ENCODE assay signal across 26 cellular contexts in genomic region chr5:94526708-94527107, GRCh38.
A peak's percentile ranks its signal among the peaks of the same experiment; 100 is the strongest.
DNase-seq lines count a peak whose midpoint lies in the region; ATAC-seq, FAIRE-seq and TF ChIP-seq lines count a peak whose summit lies in the region.
"Had no signal": no experiment of that assay in that cellular context is flagged by ENCODE, and none has a peak within 500 bp of the region (broad histone marks: within the 10 kb centered on the region; RNA-seq: fewer than 3 reads in every experiment).

No MANE protein-coding gene starts in this region.

- no peaks in the 10 kb centered on the region for H3K4me1 ChIP-seq in GM12878 (ENCODE audit: control insufficient read depth, insufficient read depth, low read length)
- H3K4me1 ChIP-seq in mucosa of descending colon (ENCODE audit: low read depth) = no peaks in the 10 kb centered on the region
- no peaks in the 10 kb centered on the region for H3K4me1 ChIP-seq in transverse colon
- H3K4me1 ChIP-seq: BLaER1 treated with 17β-estradiol and CSF1 and Interleukin-3, amounts not matched to agents 10 nM and 100 nM had no signal

- intact Hi-C loops in GM12878 (cut with micrococcal nuclease; ENCODE audit: unreplicated experiment) (no loop called here), mucosa of descending colon (cut with DNase I, micrococcal nuclease) (no loop called here), transverse colon (cut with DNase I; ENCODE audit: low total_unique reads) (no loop called here), Right ventricle myocardium inferior (cut with DNase I) (loop anchor here (5.0 kb wide), 2 partner anchors 166 to 211 kb away; no protein-coding TSS in a partner anchor)

- no peak overlapping the region for H3K4me2 ChIP-seq in GM12878 (ENCODE audit: control insufficient read depth, insufficient read depth)
- H3K4me2 ChIP-seq: A549; BLaER1 treated with 17β-estradiol and CSF1 and Interleukin-3, amounts not matched to agents 10 nM and 100 nM; GM23338 had no signal

- no peak for TF ChIP-seq EP300 in GM12878 (IDR thresholded peaks at IDR 0.05; ENCODE audit: borderline replicate concordance in 1 of 2, control insufficient read depth in 1 of 2, low read depth in 2 of 2, low read length in 2 of 2)
- TF ChIP-seq EP300 in transverse colon (IDR thresholded peaks at IDR 0.05; ENCODE audit: low read depth) = no peak

- DNase-seq in NCI-H82 (lab: John Stamatoyannopoulos, UW) = peak; percentile 22
- DNase-seq in NCI-H82 treated with DMSO at 0.1 percent for 48 hours (lab: John Stamatoyannopoulos, UW; ENCODE audit: unreplicated experiment) = no peak
- no peak for DNase-seq in GM12878 (ENCODE audit: low read depth, low spot score)
- no peak for DNase-seq in mucosa of descending colon
- no peak for DNase-seq in 8988T
- no peak for DNase-seq in transverse colon
- DNase-seq in Right ventricle myocardium inferior (ENCODE audit: missing footprints) = no peak
- DNase-seq: ACHN; AML-193; BE2C; CD4-positive, alpha-beta T cell; CD8-positive, alpha-beta memory T cell; DMS 273 treated with DMSO at 0.1 percent for 48 hours; DMS79; EL; GDM1; H9; HFFc6 had no signal

- H3K79me2 ChIP-seq in GM12878 (ENCODE audit: control insufficient read depth, insufficient read depth, low read length) = no peaks in the 10 kb centered on the region

- in situ Hi-C loops in GM12878 (cut with MboI) (no loop called here), transverse colon (cut with MboI; ENCODE audit: low pct_ligation_motif_present in 1 of 4, low pct_unique_long_range_greater_than_20kb in 1 of 4, low sequenced_read_pairs in 3 of 4) (no loop called here)

- TF ChIP-seq POLR2A in GM12878 (IDR thresholded peaks at IDR 0.05; ENCODE audit: low read depth, low read length) (no peak), transverse colon (IDR thresholded peaks at IDR 0.05) (no peak)

- H3K9ac ChIP-seq in GM12878 (ENCODE audit: control insufficient read depth, insufficient read depth, low read length) = no peak overlapping the region
- H3K9ac ChIP-seq: BLaER1 treated with 17β-estradiol and CSF1 and Interleukin-3, amounts not matched to agents 10 nM and 100 nM had no signal

- POLR2A ChIA-PET in GM12878 (lab: Charles Lee) = interaction anchor here (0.6 kb wide), 1 partner anchor 195 kb away, joined by 3 read pairs; no protein-coding TSS in a partner anchor

- no peak for ATAC-seq in GM12878
- peak; percentile 29 for ATAC-seq in mucosa of descending colon
- no peak for ATAC-seq in Right ventricle myocardium inferior
- ATAC-seq: A549, GM23338, HCT116 had no signal

- FAIRE-seq in GM12878 (lab: Jason Lieb, UNC) = peak; percentile 27
- FAIRE-seq: D721Med, GM12891, GM18507 had no signal

- no peak overlapping the region for H3K27ac ChIP-seq in GM12878 (ENCODE audit: control insufficient read depth, insufficient read depth)
- no peak overlapping the region for H3K27ac ChIP-seq in transverse colon
- H3K27ac ChIP-seq: 22Rv1; A549; BLaER1 treated with 17β-estradiol and CSF1 and Interleukin-3, amounts not matched to agents 10 nM and 100 nM had no signal

- H4K20me1 ChIP-seq in GM12878 (ENCODE audit: control insufficient read depth, insufficient read depth) = no peaks in the 10 kb centered on the region
- H4K20me1 ChIP-seq: BLaER1 treated with 17β-estradiol and CSF1 and Interleukin-3, amounts not matched to agents 10 nM and 100 nM had no signal

- RAD21 ChIA-PET in GM12878 (lab: Charles Lee; ENCODE audit: unreplicated experiment) = interaction anchor here (0.9 to 2.2 kb wide), 8 partner anchors 51 to 324 kb away, joined by 3 to 26 read pairs (median 3); partner anchors contain the start of genes KIAA0825 and SLF1

- CTCF ChIA-PET in GM12878 (lab: Yijun Ruan, JAX) = interaction anchor here (0.6 to 2.2 kb wide), 9 partner anchors 9 to 826 kb away, joined by 3 to 15 read pairs (median 3); no protein-coding TSS in a partner anchor

- TF ChIP-seq CTCF in GM12878 (IDR thresholded peaks at IDR 0.05 in 2 of 3, conservative IDR thresholded peaks at IDR 0.05 in 1 of 3; ENCODE audit: control insufficient read depth in 2 of 3, extremely low read depth in 1 of 3, insufficient read depth in 1 of 3, low read depth in 3 of 3, low read length in 3 of 3) (no peak), mucosa of descending colon (IDR thresholded peaks at IDR 0.05) (no peak), transverse colon (IDR thresholded peaks at IDR 0.05) (no peak)

- H3K27me3 ChIP-seq in GM12878 (replicated peaks in 1 of 2; ENCODE audit: control insufficient read depth in 2 of 2, insufficient read depth in 2 of 2, low read length in 1 of 2) (no peaks in the 10 kb centered on the region), transverse colon (no peaks in the 10 kb centered on the region)
- H3K27me3 ChIP-seq: BE2C; BLaER1 treated with 17β-estradiol and CSF1 and Interleukin-3, amounts not matched to agents 10 nM and 100 nM had no signal

- WGBS in GM12878 (ENCODE audit: insufficient coverage, insufficient replicate concordance, low lambda C conversion rate, missing lambda C conversion rate) = 74% methylated on average over 2 of the region's 2 CpGs
- 75 to 79% methylated on average over 2 of the region's 2 CpGs for WGBS in transverse colon (ENCODE audit: low coverage in 1 of 2), 2 donors

- no TSS peak for BruUV-seq in GM12878 (replicated peaks; lab: Mats Ljungman, UMichigan)

- no peak for TF ChIP-seq RAD21 in GM12878 (IDR thresholded peaks at IDR 0.05; ENCODE audit: insufficient read depth, low read depth, low read length)

- H3K36me3 ChIP-seq in GM12878 (ENCODE audit: control insufficient read depth in 2 of 2, insufficient read depth in 2 of 2, low read length in 1 of 2) = no peaks in the 10 kb centered on the region
- no peaks in the 10 kb centered on the region for H3K36me3 ChIP-seq in mucosa of descending colon (ENCODE audit: low read depth)
- no peaks in the 10 kb centered on the region for H3K36me3 ChIP-seq in transverse colon
- H3K36me3 ChIP-seq: BE2C; BLaER1 treated with 17β-estradiol and CSF1 and Interleukin-3, amounts not matched to agents 10 nM and 100 nM had no signal

- H3K4me3 ChIP-seq in GM12878 = no peak overlapping the region
- no peak overlapping the region for H3K4me3 ChIP-seq in mucosa of descending colon
- no peak overlapping the region for H3K4me3 ChIP-seq in transverse colon
- H3K4me3 ChIP-seq: A549; BLaER1 treated with 17β-estradiol and CSF1 and Interleukin-3, amounts not matched to agents 10 nM and 100 nM; GM23338 had no signal

- SMC1A ChIA-PET in GM12878 (lab: Charles Lee; ENCODE audit: uncharacterized antibody, unreplicated experiment) = interaction anchor here (0.9 to 2.2 kb wide), 14 partner anchors 11 to 388 kb away, joined by 3 to 16 read pairs (median 4); partner anchors contain the start of genes KIAA0825 and SLF1

- H3K9me3 ChIP-seq in GM12878 (replicated peaks; ENCODE audit: control insufficient read depth, insufficient read depth, low read length) (no peaks in the 10 kb centered on the region), mucosa of descending colon (no peaks in the 10 kb centered on the region), transverse colon (no peaks in the 10 kb centered on the region)
- H3K9me3 ChIP-seq: A549; BE2C; BLaER1 treated with 17β-estradiol and CSF1 and Interleukin-3, amounts not matched to agents 10 nM and 100 nM had no signal

- H2AFZ ChIP-seq in GM12878 (ENCODE audit: control insufficient read depth, low read depth, low read length) = no peak overlapping the region
- H2AFZ ChIP-seq: GM23338 had no signal

TF ChIP-seq in GM12878, 131 proteins besides CTCF, POLR2A, EP300 and RAD21:
- TF ChIP-seq ZBED1 (IDR thresholded peaks at IDR 0.05; ENCODE audit: borderline replicate concordance) = no peak
- no peak for TF ChIP-seq HDGF (IDR thresholded peaks at IDR 0.05)
- no peak for TF ChIP-seq CBX5 (IDR thresholded peaks at IDR 0.05; ENCODE audit: low read depth)
- TF ChIP-seq ASH2L (IDR thresholded peaks at IDR 0.05; ENCODE audit: borderline replicate concordance, low read depth) = no peak
- TF ChIP-seq FOXK2 (IDR thresholded peaks at IDR 0.05) = no peak
- TF ChIP-seq RELA (IDR thresholded peaks at IDR 0.05; ENCODE audit: borderline replicate concordance, partially characterized antibody) = no peak
- no peak for TF ChIP-seq NR2C1 (IDR thresholded peaks at IDR 0.05)
- no peak for TF ChIP-seq SREBF2 (IDR thresholded peaks at IDR 0.05; ENCODE audit: low read length)
- TF ChIP-seq GABPA (IDR thresholded peaks at IDR 0.05; ENCODE audit: low read depth) = no peak
- no peak for TF ChIP-seq TCF12 (IDR thresholded peaks at IDR 0.05; ENCODE audit: low read depth, low read length)
- no peak for TF ChIP-seq RCOR1 (conservative IDR thresholded peaks at IDR 0.05; ENCODE audit: low read depth, low read length)
- no peak for TF ChIP-seq ZZZ3 (IDR thresholded peaks at IDR 0.05; ENCODE audit: control insufficient read depth, insufficient read length, low read depth)
